In genomic region chr7:147282204-147282603, GRCh38 we compare ENCODE assay signal across 23 cellular contexts.
"Had no signal": no experiment of that assay in that cellular context is flagged by ENCODE, and none has a peak within 500 bp of the region (broad histone marks: within the 10 kb centered on the region; RNA-seq: fewer than 3 reads in every experiment).

No MANE protein-coding gene starts in this region.

- H3K4me3 ChIP-seq: coronary artery, dorsolateral prefrontal cortex, esophagus muscularis mucosa, gastroesophageal sphincter, heart left ventricle, hepatocyte, left ventricle myocardium inferior, lower lobe of right lung, mucosa of descending colon had no signal

- ATAC-seq: foreskin keratinocyte, gastroesophageal sphincter, heart left ventricle, left colon, left lobe of liver, lower lobe of right lung, mucosa of descending colon had no signal

- H3K4me1 ChIP-seq: esophagus muscularis mucosa, foreskin keratinocyte, gastroesophageal sphincter, heart left ventricle, left ventricle myocardium inferior, lower lobe of right lung had no signal

- H2AFZ ChIP-seq: hepatocyte had no signal

- H3K79me2 ChIP-seq: hepatocyte had no signal

- H3K27me3 ChIP-seq: dorsolateral prefrontal cortex, esophagus muscularis mucosa, foreskin keratinocyte, gastroesophageal sphincter, heart left ventricle, hepatocyte had no signal

- DNase-seq: dermis blood vessel endothelial cell; dorsolateral prefrontal cortex; effector CD4-positive, alpha-beta T cell; effector memory CD4-positive, alpha-beta T cell; foreskin keratinocyte; heart left ventricle; hypothalamus; immature natural killer cell; islet precursor cell; kidney; kidney glomerular epithelial cell; left colon; left ventricle myocardium inferior; lower lobe of right lung; mesenchymal stem cell; mucosa of descending colon; naive B cell had no signal

- H3K36me3 ChIP-seq: esophagus muscularis mucosa, gastroesophageal sphincter, heart left ventricle, left ventricle myocardium inferior, lower lobe of right lung had no signal

- H3K27ac ChIP-seq: coronary artery, esophagus muscularis mucosa, foreskin keratinocyte, gastroesophageal sphincter, heart left ventricle, hepatocyte, left ventricle myocardium inferior, lower lobe of right lung had no signal

- H3K9me3 ChIP-seq: esophagus muscularis mucosa, gastroesophageal sphincter, heart left ventricle, lower lobe of right lung, mucosa of descending colon had no signal

- H3K4me2 ChIP-seq: hepatocyte had no signal

- FAIRE-seq: endothelial cell of umbilical vein, kidney had no signal
